In genomic region chr1:213327318-213327667, GRCh38 we compare ENCODE assay signal across 9 cellular contexts.
DNase-seq lines count a peak whose midpoint lies in the region; ATAC-seq, FAIRE-seq and TF ChIP-seq lines count a peak whose summit lies in the region.
"Had no signal": no experiment of that assay in that cellular context is flagged by ENCODE, and none has a peak within 500 bp of the region (broad histone marks: within the 10 kb centered on the region; RNA-seq: fewer than 3 reads in every experiment).

No MANE protein-coding gene starts in this region.

- TF ChIP-seq CTCF in activated CD8-positive, alpha-beta T cell treated with anti-CD3 and anti-CD28 coated beads for 36 hours (IDR thresholded peaks at IDR 0.05), result no peak
- TF ChIP-seq CTCF in astrocyte of the cerebellum (IDR thresholded peaks at IDR 0.05; ENCODE audit: low read depth, low read length, missing control alignments), result no peak

- in situ Hi-C loops in astrocyte of the cerebellum (cut with HindIII; ENCODE audit: low sequenced_read_pairs), result no loop called here

- H3K4me3 ChIP-seq in astrocyte of the cerebellum (ENCODE audit: low read depth, low read length), result no peak overlapping the region
- H3K4me3 ChIP-seq: thyroid gland had no signal

- no peak for ATAC-seq in activated CD8-positive, alpha-beta T cell treated with anti-CD3 and anti-CD28 coated beads for 36 hours
- ATAC-seq in activated CD8-positive, alpha-beta T cell treated with anti-CD3 and anti-CD28 coated beads, Interleukin-2, amount 10 ng/mL, durations not matched to agents 7 days and 5 days, result no peak
- ATAC-seq in GM19455 (IDR thresholded peaks at IDR 0.05; ENCODE audit: unreplicated experiment), result no peak
- no peak for ATAC-seq in HG02678 (IDR thresholded peaks at IDR 0.05; ENCODE audit: unreplicated experiment)

- intact Hi-C loops in activated CD8-positive, alpha-beta T cell treated with anti-CD3 and anti-CD28 coated beads for 36 hours (cut with micrococcal nuclease), result no loop called here

- DNase-seq in activated CD8-positive, alpha-beta T cell treated with anti-CD3 and anti-CD28 coated beads for 36 hours, result peak; percentile 6
- DNase-seq in activated CD8-positive, alpha-beta T cell treated with anti-CD3 and anti-CD28 coated beads, Interleukin-2, amount 10 ng/mL, durations not matched to agents 7 days and 5 days, result no peak
- DNase-seq in astrocyte of the cerebellum (ENCODE audit: low read depth) (peak; percentile 96), iris pigment epithelial cell (ENCODE audit: low read depth) (peak; percentile 74), urothelium cell line (ENCODE audit: low spot score) (peak; percentile 66)
- DNase-seq in activated CD4-positive, alpha-beta T cell treated with anti-CD3 and anti-CD28 coated beads, Interleukin-2, amount 50 U/mL, for 48 hours, result no peak

- no peak for FAIRE-seq in urothelium cell line (lab: Jason Lieb, UNC)

- no peak overlapping the region for H3K4me3 Mint-ChIP-seq in activated CD8-positive, alpha-beta T cell treated with anti-CD3 and anti-CD28 coated beads for 36 hours
- H3K4me3 Mint-ChIP-seq in activated CD8-positive, alpha-beta T cell treated with anti-CD3 and anti-CD28 coated beads, Interleukin-2, amount 10 ng/mL, durations not matched to agents 7 days and 5 days, result no peak overlapping the region

- POLR2A ChIA-PET in activated CD8-positive, alpha-beta T cell treated with anti-CD3 and anti-CD28 coated beads for 36 hours (lab: Charles Lee), result no interaction called here
- POLR2A ChIA-PET in activated CD8-positive, alpha-beta T cell treated with anti-CD3 and anti-CD28 coated beads, Interleukin-2, amount 10 ng/mL, durations not matched to agents 7 days and 5 days (lab: Charles Lee), result no interaction called here

- H3K4me1 Mint-ChIP-seq in activated CD8-positive, alpha-beta T cell treated with anti-CD3 and anti-CD28 coated beads for 36 hours (ENCODE audit: low read depth), result no peaks in the 10 kb centered on the region
- no peaks in the 10 kb centered on the region for H3K4me1 Mint-ChIP-seq in activated CD8-positive, alpha-beta T cell treated with anti-CD3 and anti-CD28 coated beads, Interleukin-2, amount 10 ng/mL, durations not matched to agents 7 days and 5 days (ENCODE audit: low read depth)

- H3K27me3 Mint-ChIP-seq in activated CD8-positive, alpha-beta T cell treated with anti-CD3 and anti-CD28 coated beads for 36 hours, result peaks cover 6% of the 10 kb centered on the region
- peaks cover 4% of the 10 kb centered on the region for H3K27me3 Mint-ChIP-seq in activated CD8-positive, alpha-beta T cell treated with anti-CD3 and anti-CD28 coated beads, Interleukin-2, amount 10 ng/mL, durations not matched to agents 7 days and 5 days (ENCODE audit: low read depth)

- no peak overlapping the region for H3K27ac Mint-ChIP-seq in activated CD8-positive, alpha-beta T cell treated with anti-CD3 and anti-CD28 coated beads for 36 hours
- H3K27ac Mint-ChIP-seq in activated CD8-positive, alpha-beta T cell treated with anti-CD3 and anti-CD28 coated beads, Interleukin-2, amount 10 ng/mL, durations not matched to agents 7 days and 5 days, result no peak overlapping the region

- no peaks in the 10 kb centered on the region for H3K36me3 Mint-ChIP-seq in activated CD8-positive, alpha-beta T cell treated with anti-CD3 and anti-CD28 coated beads for 36 hours (ENCODE audit: low read depth)
- H3K36me3 Mint-ChIP-seq in activated CD8-positive, alpha-beta T cell treated with anti-CD3 and anti-CD28 coated beads, Interleukin-2, amount 10 ng/mL, durations not matched to agents 7 days and 5 days (ENCODE audit: low read depth), result no peaks in the 10 kb centered on the region

- CTCF ChIA-PET in activated CD8-positive, alpha-beta T cell treated with anti-CD3 and anti-CD28 coated beads for 36 hours (lab: Charles Lee), result no interaction called here
- CTCF ChIA-PET in activated CD8-positive, alpha-beta T cell treated with anti-CD3 and anti-CD28 coated beads, Interleukin-2, amount 10 ng/mL, durations not matched to agents 7 days and 5 days (lab: Charles Lee), result no interaction called here

- H3K9me3 Mint-ChIP-seq in activated CD8-positive, alpha-beta T cell treated with anti-CD3 and anti-CD28 coated beads for 36 hours, result no peaks in the 10 kb centered on the region
- no peaks in the 10 kb centered on the region for H3K9me3 Mint-ChIP-seq in activated CD8-positive, alpha-beta T cell treated with anti-CD3 and anti-CD28 coated beads, Interleukin-2, amount 10 ng/mL, durations not matched to agents 7 days and 5 days (ENCODE audit: insufficient read depth)

Comparison
In these comparisons a context has a peak if more than half of its experiments do, and no peak if none do; other contexts are left out.
1. DNase-seq: peak in activated CD8-positive, alpha-beta T cell treated with anti-CD3 and anti-CD28 coated beads for 36 hours (single experiment), astrocyte of the cerebellum (single experiment), iris pigment epithelial cell (single experiment) and urothelium cell line (single experiment); none in activated CD8-positive, alpha-beta T cell treated with anti-CD3 and anti-CD28 coated beads, Interleukin-2, amount 10 ng/mL, durations not matched to agents 7 days and 5 days (single experiment) and activated CD4-positive, alpha-beta T cell treated with anti-CD3 and anti-CD28 coated beads, Interleukin-2, amount 50 U/mL, for 48 hours (0 of 2).